ENCODE assay signal across 24 cellular contexts in genomic region chr1:228029281-228029680, GRCh38. TPM values are rescaled to one million over a fixed set of nuclear protein-coding genes. Genes with fewer than 3 reads are reported as not detected.
DNase-seq lines count a peak whose midpoint lies in the region; ATAC-seq and TF ChIP-seq lines count a peak whose summit lies in the region.
"Had no signal": no experiment of that assay in that cellular context is flagged by ENCODE, and none has a peak within 500 bp of the region (broad histone marks: within the 10 kb centered on the region; RNA-seq: fewer than 3 reads in every experiment).

No MANE protein-coding gene starts in this region.

- no peak overlapping the region for H3K4me3 Mint-ChIP-seq in endodermal cell

- no peak overlapping the region for H3K23ac ChIP-seq in neuronal stem cell (ENCODE audit: low read depth, low read length, poor library complexity)

- no peak overlapping the region for H3K4me2 ChIP-seq in neuronal stem cell (ENCODE audit: insufficient read depth, low read length, poor library complexity, severe bottlenecking)
- H3K4me2 ChIP-seq: A549, PC-9 had no signal

- H2AFZ ChIP-seq in neuronal stem cell (ENCODE audit: low read length): no peak overlapping the region
- H2AFZ ChIP-seq: PC-9 had no signal

- H3K79me1 ChIP-seq in neuronal stem cell (ENCODE audit: low read depth, low read length): peaks cover 1% of the 10 kb centered on the region

- H3K4ac ChIP-seq in neuronal stem cell (ENCODE audit: low read length): no peak overlapping the region

- TF ChIP-seq CTCF in endodermal cell (conservative IDR thresholded peaks at IDR 0.05): no peak
- no peak for TF ChIP-seq CTCF in upper lobe of right lung (IDR thresholded peaks at IDR 0.05)

- H2BK5ac ChIP-seq in neuronal stem cell (ENCODE audit: low read length): no peak overlapping the region

- no peak overlapping the region for H4K91ac ChIP-seq in neuronal stem cell (ENCODE audit: low read depth, low read length, poor library complexity)

- H3K9me3 ChIP-seq in endodermal cell (ENCODE audit: control insufficient read depth, low read length): no peaks in the 10 kb centered on the region
- H3K9me3 ChIP-seq in neuronal stem cell (replicated peaks in 1 of 2; ENCODE audit: control insufficient read depth in 2 of 2, insufficient read depth in 1 of 2, low read depth in 1 of 2, low read length in 2 of 2): peaks cover 0 to 3% of the 10 kb centered on the region in 2 donors
- no peaks in the 10 kb centered on the region for H3K9me3 ChIP-seq in upper lobe of right lung

- H3K4me1 ChIP-seq in endodermal cell (ENCODE audit: control insufficient read depth, insufficient read depth, low read length) (no peaks in the 10 kb centered on the region), neuronal stem cell (ENCODE audit: control insufficient read depth in 2 of 2, insufficient read depth in 1 of 2, low read depth in 1 of 2, low read length in 2 of 2) (no peaks in the 10 kb centered on the region), upper lobe of right lung (no peaks in the 10 kb centered on the region)
- H3K4me1 ChIP-seq: A549 had no signal

- DNase-seq in cardiac septum (ENCODE audit: low spot score) (peak; percentile 55), Right ventricle myocardium superior (no peak), endodermal cell (peak; percentile 28), neuronal stem cell (ENCODE audit: low spot score) (no peak), upper lobe of right lung (peak; percentile 48), RKO (ENCODE audit: low spot score) (no peak)
- DNase-seq: C1 segment of cervical spinal cord, DMS 273 treated with DMSO at 0.1 percent for 48 hours, GDM1, GOT3, IMR-90, Kasumi-1, MM.1S, NCI-H1105, NCI-H1694, NCI-H2107, NCI-H2227 treated with DMSO at 0.1 percent for 48 hours, NCI-H524, PC-9 had no signal

- H3K4me3 ChIP-seq in endodermal cell (ENCODE audit: low read length) (no peak overlapping the region), neuronal stem cell (ENCODE audit: low read length in 2 of 2) (no peak overlapping the region), upper lobe of right lung (no peak overlapping the region)
- H3K4me3 ChIP-seq: A549, GM12878, PC-9 had no signal

- H3K9ac ChIP-seq in endodermal cell (ENCODE audit: extremely low read depth, low read length, poor library complexity, severe bottlenecking): no peak overlapping the region
- H3K9ac ChIP-seq in neuronal stem cell (ENCODE audit: low read depth, low read length, poor library complexity): no peak overlapping the region

- no peak overlapping the region for H3K27ac Mint-ChIP-seq in endodermal cell

- no peaks in the 10 kb centered on the region for H3K4me1 Mint-ChIP-seq in endodermal cell

- no peak overlapping the region for H2BK12ac ChIP-seq in neuronal stem cell (ENCODE audit: low read length)

- no peak overlapping the region for H3K14ac ChIP-seq in neuronal stem cell (ENCODE audit: low read length)

- peaks cover 12% of the 10 kb centered on the region for H3K9me3 Mint-ChIP-seq in endodermal cell

- H3K27ac ChIP-seq in endodermal cell (ENCODE audit: low read depth, low read length) (no peak overlapping the region), neuronal stem cell (replicated peaks; ENCODE audit: low read length) (no peak overlapping the region), upper lobe of right lung (no peak overlapping the region)
- H3K27ac ChIP-seq: A549, PC-9 had no signal

- H3K27me3 ChIP-seq in endodermal cell (ENCODE audit: control insufficient read depth, insufficient read depth, low read length, poor library complexity, severe bottlenecking): peaks cover 9% of the 10 kb centered on the region
- H3K27me3 ChIP-seq in neuronal stem cell (ENCODE audit: control insufficient read depth in 3 of 3, insufficient read depth in 3 of 3, low read depth in 1 of 3, low read length in 3 of 3): peaks cover 0 to 9% (median 0%) of the 10 kb centered on the region in 3 experiments
- H3K27me3 ChIP-seq in upper lobe of right lung: peaks cover 8% of the 10 kb centered on the region

- no peaks in the 10 kb centered on the region for H3K36me3 ChIP-seq in endodermal cell (ENCODE audit: control insufficient read depth, insufficient read depth, low read length)
- H3K36me3 ChIP-seq in neuronal stem cell (replicated peaks in 1 of 2; ENCODE audit: control insufficient read depth in 2 of 2, insufficient read depth in 2 of 2, low read length in 2 of 2): no peaks in the 10 kb centered on the region
- H3K36me3 ChIP-seq in upper lobe of right lung: no peaks in the 10 kb centered on the region

- H3K27me3 Mint-ChIP-seq in endodermal cell (ENCODE audit: insufficient read depth): peaks cover 66% of the 10 kb centered on the region

- no peak overlapping the region for H2BK120ac ChIP-seq in neuronal stem cell (ENCODE audit: low read depth, low read length)

- H4K8ac ChIP-seq in neuronal stem cell (ENCODE audit: low read depth, low read length): no peak overlapping the region

- ATAC-seq in Right ventricle myocardium superior (ENCODE audit: poor library complexity) (no peak), upper lobe of right lung (no peak), HG02885 (IDR thresholded peaks at IDR 0.05; ENCODE audit: poor library complexity, unreplicated experiment) (no peak), HG02571 (IDR thresholded peaks at IDR 0.05; ENCODE audit: unreplicated experiment) (no peak)
- ATAC-seq: A549, GM12878 had no signal

- H3K18ac ChIP-seq in neuronal stem cell (ENCODE audit: low read length): peak overlapping the region; percentile 60

- no peak overlapping the region for H2BK15ac ChIP-seq in neuronal stem cell (ENCODE audit: low read length)

- WGBS in endodermal cell (ENCODE audit: insufficient coverage in 1 of 2, insufficient read length in 1 of 2), 2 experiments: 91 to 94% methylated on average over 5 to 10 of the region's 10 CpGs
- no CpG with 5 or more reads among the region's 10 CpGs for WGBS in neuronal stem cell (ENCODE audit: extremely low coverage in 2 of 2, insufficient read length in 2 of 2, insufficient replicate concordance in 1 of 2), 2 donors

- intact Hi-C loops in cardiac septum (cut with DNase I) (no loop called here), Right ventricle myocardium superior (cut with DNase I) (no loop called here), upper lobe of right lung (cut with DNase I) (no loop called here)

- no peaks in the 10 kb centered on the region for H3K36me3 Mint-ChIP-seq in endodermal cell (ENCODE audit: low read depth)

- H2AK5ac ChIP-seq in neuronal stem cell (ENCODE audit: low read depth, low read length): peak overlapping the region; percentile 54

RNA-seq across cellular contexts. Expression of gene WNT3A, which starts 22.5 kb away (rescaled TPM):
- total RNA-seq in cardiac septum: not detected
- not detected for total RNA-seq in Right ventricle myocardium superior
- under 1 TPM; 0.11 to 0.46 TPM for total RNA-seq in endodermal cell
- polyA plus RNA-seq in endodermal cell (2013, experiment 1 of 2): 40.2 TPM
- polyA plus RNA-seq in endodermal cell (2013, experiment 2 of 2): 36.6 TPM
- 0.01 TPM for polyA plus RNA-seq in neuronal stem cell (2013, experiment 1 of 2)
- 0.01 TPM for polyA plus RNA-seq in neuronal stem cell (2013, experiment 2 of 2)
- 10.1 TPM for total RNA-seq in upper lobe of right lung
- total RNA-seq: GM12878, HT-29, IMR-90 had no signal
- polyA plus RNA-seq: A549, IMR-90 had no signal

RNA-seq across cellular contexts. Expression of gene ARF1, which starts 53.2 kb away (rescaled TPM):
- total RNA-seq in cardiac septum (332 TPM), Right ventricle myocardium superior (251 TPM), endodermal cell (100 to 1,000 TPM; 322 to 372 TPM), upper lobe of right lung (397 TPM)
- polyA plus RNA-seq in endodermal cell (2013, experiment 1 of 2): 397 TPM
- 397 TPM for polyA plus RNA-seq in endodermal cell (2013, experiment 2 of 2)
- polyA plus RNA-seq in neuronal stem cell (2013, experiment 1 of 2): 267 TPM
- 266 TPM for polyA plus RNA-seq in neuronal stem cell (2013, experiment 2 of 2)

Comparison
In these comparisons a context has a peak if more than half of its experiments do, and no peak if none do; other contexts are left out.
1. DNase-seq: peak in cardiac septum (single experiment), endodermal cell (single experiment) and upper lobe of right lung (single experiment); none in Right ventricle myocardium superior (single experiment), neuronal stem cell (single experiment) and RKO (single experiment).